21 cellular contexts compared by ENCODE assay signal in the genomic region with DNA sequence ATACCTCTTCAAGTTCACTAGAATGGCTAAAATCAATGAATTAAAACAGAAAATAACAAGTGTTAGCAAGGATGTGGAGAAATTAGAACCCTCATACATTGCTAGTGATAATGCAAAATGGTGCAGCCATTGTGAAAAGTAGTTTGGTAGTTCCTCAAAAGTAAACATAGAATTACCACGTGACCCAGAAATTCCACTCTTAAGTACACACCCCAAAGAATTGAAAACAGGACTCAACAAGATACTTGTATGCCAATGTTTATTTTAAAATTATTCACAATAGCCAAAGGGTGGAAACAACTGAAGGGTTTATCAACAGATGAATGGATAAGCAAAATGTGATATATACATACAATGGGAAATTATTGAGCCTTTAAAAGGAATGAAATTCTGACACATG.
"Had no signal": no experiment of that assay in that cellular context is flagged by ENCODE, and none has a peak within 500 bp of the region (broad histone marks: within the 10 kb centered on the region; RNA-seq: fewer than 3 reads in every experiment).

No MANE protein-coding gene starts in this region.

- H3K27ac ChIP-seq: dorsolateral prefrontal cortex, esophagus squamous epithelium, gastroesophageal sphincter, neutrophil, psoas muscle, sigmoid colon, skin epidermis, testis, tibial nerve, upper lobe of right lung, vagina had no signal

- DNase-seq: dorsolateral prefrontal cortex; effector memory CD4-positive, alpha-beta T cell; esophagus squamous epithelium; foreskin fibroblast; glutamatergic neuron; islet precursor cell; mucosa of descending colon; naive thymus-derived CD8-positive, alpha-beta T cell; psoas muscle; sigmoid colon; stimulated activated CD4-positive, alpha-beta T cell treated with anti-CD3 and anti-CD28 coated beads, Interleukin-2, amount 100 ng/mL, for 24 hours; stimulated activated CD4-positive, alpha-beta T cell treated with anti-CD3 and anti-CD28 coated beads, Interleukin-4, amount 100 ng/mL, for 4 hours; stimulated activated naive B cell treated with anti-CD40 and anti-IgM and Interleukin-4, amounts not matched to agents 10 μg/mL and 1 μg/mL and 100 μg/mL, for 72 hours; stimulated activated naive CD8-positive, alpha-beta T cell treated with anti-CD3 and anti-CD28 coated beads, Interleukin-15, amount 100 ng/mL, for 72 hours; testis; upper lobe of right lung had no signal
